ENCODE assay signal across 9 cellular contexts in genomic region chr18:31498450-31499156, GRCh38. TPM values are rescaled to one million over a fixed set of nuclear protein-coding genes. Genes with fewer than 3 reads are reported as not detected.
DNase-seq lines count a peak whose midpoint lies in the region; TF ChIP-seq lines count a peak whose summit lies in the region.
"Had no signal": no experiment of that assay in that cellular context is flagged by ENCODE, and none has a peak within 500 bp of the region (broad histone marks: within the 10 kb centered on the region; RNA-seq: fewer than 3 reads in every experiment).

No MANE protein-coding gene starts in this region.

- no peaks in the 10 kb centered on the region for H3K9me3 ChIP-seq in HAP-1
- H3K9me3 ChIP-seq in Peyer's patch = no peaks in the 10 kb centered on the region
- H3K9me3 ChIP-seq in fibroblast of lung (ENCODE audit: control insufficient read depth, insufficient read depth, low read depth, low read length) = no peaks in the 10 kb centered on the region

- H3K36me3 Mint-ChIP-seq in progenitor cell of endocrine pancreas (ENCODE audit: insufficient read depth) = peaks cover 1% of the 10 kb centered on the region

- TF ChIP-seq POLR2A in Peyer's patch (IDR thresholded peaks at IDR 0.05) = no peak

- H3K4me3 ChIP-seq in HAP-1 (peak overlapping the region; percentile 71), Peyer's patch (peak overlapping the region; percentile 41 to 79 (median 52)), fibroblast of lung (replicated peaks in 1 of 4; ENCODE audit: control extremely low read depth in 1 of 4, insufficient read depth in 1 of 4, low read depth in 3 of 4, low read length in 4 of 4) (peak overlapping the region in 2 of 4 experiments; percentile 43 to 62)

- H3K4me1 Mint-ChIP-seq in progenitor cell of endocrine pancreas (ENCODE audit: low read depth) = peaks cover 16% of the 10 kb centered on the region

- H3K79me2 ChIP-seq in fibroblast of lung (ENCODE audit: control insufficient read depth, insufficient read depth, low read length) = no peaks in the 10 kb centered on the region

- H2AFZ ChIP-seq in fibroblast of lung (ENCODE audit: low read length) = no peak overlapping the region

- H3K36me3 ChIP-seq in HAP-1 (replicated peaks) = 0 out of 2 replicates have a peak, but pooled peaks cover 4% of the 10 kb centered on the region
- no peaks in the 10 kb centered on the region for H3K36me3 ChIP-seq in Peyer's patch
- H3K36me3 ChIP-seq in fibroblast of lung (ENCODE audit: control insufficient read depth, insufficient read depth, low read length) = no peaks in the 10 kb centered on the region

- H3K4me1 ChIP-seq in HAP-1 (peaks cover 9% of the 10 kb centered on the region; the same call in 1 of the 2 replicates), Peyer's patch (peaks cover 0 to 8% (median 0%) of the 10 kb centered on the region in 4 donors), fibroblast of lung (ENCODE audit: control insufficient read depth, extremely low read depth, insufficient read depth, low read length) (no peaks in the 10 kb centered on the region)

- no peaks in the 10 kb centered on the region for H4K20me1 ChIP-seq in fibroblast of lung (ENCODE audit: control insufficient read depth, extremely low read depth, insufficient read depth, low read length)

- no peak overlapping the region for H3K9ac ChIP-seq in fibroblast of lung (ENCODE audit: insufficient read depth, low read length)

- no peak for TF ChIP-seq CTCF in Peyer's patch (IDR thresholded peaks at IDR 0.05)
- TF ChIP-seq CTCF in fibroblast of lung (conservative IDR thresholded peaks at IDR 0.05 in 1 of 2, IDR thresholded peaks at IDR 0.05 in 1 of 2; ENCODE audit: low read depth in 1 of 2, low read length in 2 of 2) = no peak
- TF ChIP-seq CTCF in progenitor cell of endocrine pancreas (IDR thresholded peaks at IDR 0.05; ENCODE audit: unreplicated experiment) = no peak

- H3K27ac Mint-ChIP-seq in progenitor cell of endocrine pancreas = peak overlapping the region; percentile 98

- H3K9me3 Mint-ChIP-seq in progenitor cell of endocrine pancreas (ENCODE audit: low read depth) = no peaks in the 10 kb centered on the region

- H3K4me3 Mint-ChIP-seq in progenitor cell of endocrine pancreas (ENCODE audit: low read depth) = peak overlapping the region; percentile 97

- H3K27me3 Mint-ChIP-seq in progenitor cell of endocrine pancreas = no peaks in the 10 kb centered on the region

- H3K4me2 ChIP-seq in fibroblast of lung (ENCODE audit: extremely low read depth, insufficient read depth, low read length) = peak overlapping the region; percentile 68

- H3K27me3 ChIP-seq in HAP-1 (ENCODE audit: low read depth) (no peaks in the 10 kb centered on the region), Peyer's patch (no peaks in the 10 kb centered on the region), fibroblast of lung (ENCODE audit: control insufficient read depth, insufficient read depth, low read length) (peaks cover 9% of the 10 kb centered on the region)

- H3K27ac ChIP-seq in Peyer's patch = peak overlapping the region in 3 of 4 donors; percentile 86 to 94 (median 88)
- no peak overlapping the region for H3K27ac ChIP-seq in fibroblast of lung (ENCODE audit: insufficient read depth, low read length)

- in situ Hi-C loops in HAP-1 (cut with MboI; ENCODE audit: low sequenced_read_pairs) = no loop called here

- DNase-seq in GM03348 (ENCODE audit: low spot score) (peak; percentile 8), HAP-1 (ENCODE audit: low spot score in 2 of 2) (peak; percentile 24 to 58), Peyer's patch (peak in 1 of 3 donors; percentile 58), fibroblast of lung (ENCODE audit: low read depth in 2 of 2) (no peak), progenitor cell of endocrine pancreas (ENCODE audit: low spot score, unreplicated experiment) (no peak), DMS153 (lab: John Stamatoyannopoulos, UW) (no peak), germinal center (ENCODE audit: low spot score) (no peak)
- no peak for DNase-seq in effector CD8-positive, alpha-beta T cell (lab: John Stamatoyannopoulos, UW)

RNA-seq across cellular contexts. Expression of gene DSG2, which starts 0.6 kb away (rescaled TPM):
- total RNA-seq in Peyer's patch (100 to 1,000 TPM in 3 of 4 donors, 10 to 100 TPM in 1; 19.8 to 173 (median 128) TPM), fibroblast of lung (0.33 and 1.0 TPM in 2 replicates), progenitor cell of endocrine pancreas (119 and 120 TPM in 2 replicates)
- 1.1 and 1.6 TPM in 2 replicates for polyA plus RNA-seq in fibroblast of lung
- 0.45 and 0.82 TPM in 2 replicates for polyA plus RNA-seq in fibroblast of lung (2012)
- polyA minus RNA-seq in fibroblast of lung (ENCODE audit: low replicate concordance) = 0.16 and 0.41 TPM in 2 replicates

RNA-seq across cellular contexts. Expression of gene DSG3, which starts 51.1 kb away (rescaled TPM):
- total RNA-seq in Peyer's patch = 10 to 100 TPM in 2 of 4 donors, 1 to 10 TPM in 1, not detected in 1; 3.7 to 11.4 (median 11.0) TPM
- total RNA-seq in fibroblast of lung = under 0.01 TPM in 1 of 2 replicates, not detected in the other
- polyA plus RNA-seq in fibroblast of lung = 0.01 and 0.02 TPM in 2 replicates
- polyA plus RNA-seq in fibroblast of lung (2012) = not detected in 2 replicates
- not detected in 2 replicates for polyA minus RNA-seq in fibroblast of lung (ENCODE audit: low replicate concordance)
- total RNA-seq in progenitor cell of endocrine pancreas = not detected in 2 replicates
- total RNA-seq: M059J had no signal

Comparison
In these comparisons a context has a peak if more than half of its experiments do, and no peak if none do; other contexts are left out.
1. DNase-seq: peak in GM03348 (single experiment) and HAP-1 (2 of 2); none in fibroblast of lung (0 of 2), progenitor cell of endocrine pancreas (single experiment), DMS153 (single experiment), germinal center (single experiment) and effector CD8-positive, alpha-beta T cell (single experiment).
2. RNA of gene DSG2, which starts 0.6 kb away (total RNA-seq): 19.8 to 173 TPM in Peyer's patch and 119 to 120 TPM in progenitor cell of endocrine pancreas; 0.33 to 1.0 TPM in fibroblast of lung; every median in the first group is over 10 times any median in the second.